Comparison of ENCODE assay signal across 1 cellular context in genomic region chr22:42918500-42918899, GRCh38.
TF ChIP-seq lines count a peak whose summit lies in the region.

No MANE protein-coding gene starts in this region.

TF ChIP-seq in HCT116, 20 proteins besides CTCF, POLR2A, EP300 and RAD21 (continued from another document):
- TF ChIP-seq, protein P1, sequence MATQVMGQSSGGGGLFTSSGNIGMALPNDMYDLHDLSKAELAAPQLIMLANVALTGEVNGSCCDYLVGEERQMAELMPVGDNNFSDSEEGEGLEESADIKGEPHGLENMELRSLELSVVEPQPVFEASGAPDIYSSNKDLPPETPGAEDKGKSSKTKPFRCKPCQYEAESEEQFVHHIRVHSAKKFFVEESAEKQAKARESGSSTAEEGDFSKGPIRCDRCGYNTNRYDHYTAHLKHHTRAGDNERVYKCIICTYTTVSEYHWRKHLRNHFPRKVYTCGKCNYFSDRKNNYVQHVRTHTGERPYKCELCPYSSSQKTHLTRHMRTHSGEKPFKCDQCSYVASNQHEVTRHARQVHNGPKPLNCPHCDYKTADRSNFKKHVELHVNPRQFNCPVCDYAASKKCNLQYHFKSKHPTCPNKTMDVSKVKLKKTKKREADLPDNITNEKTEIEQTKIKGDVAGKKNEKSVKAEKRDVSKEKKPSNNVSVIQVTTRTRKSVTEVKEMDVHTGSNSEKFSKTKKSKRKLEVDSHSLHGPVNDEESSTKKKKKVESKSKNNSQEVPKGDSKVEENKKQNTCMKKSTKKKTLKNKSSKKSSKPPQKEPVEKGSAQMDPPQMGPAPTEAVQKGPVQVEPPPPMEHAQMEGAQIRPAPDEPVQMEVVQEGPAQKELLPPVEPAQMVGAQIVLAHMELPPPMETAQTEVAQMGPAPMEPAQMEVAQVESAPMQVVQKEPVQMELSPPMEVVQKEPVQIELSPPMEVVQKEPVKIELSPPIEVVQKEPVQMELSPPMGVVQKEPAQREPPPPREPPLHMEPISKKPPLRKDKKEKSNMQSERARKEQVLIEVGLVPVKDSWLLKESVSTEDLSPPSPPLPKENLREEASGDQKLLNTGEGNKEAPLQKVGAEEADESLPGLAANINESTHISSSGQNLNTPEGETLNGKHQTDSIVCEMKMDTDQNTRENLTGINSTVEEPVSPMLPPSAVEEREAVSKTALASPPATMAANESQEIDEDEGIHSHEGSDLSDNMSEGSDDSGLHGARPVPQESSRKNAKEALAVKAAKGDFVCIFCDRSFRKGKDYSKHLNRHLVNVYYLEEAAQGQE (IDR thresholded peaks at IDR 0.05; ENCODE audit: low read depth), result no peak
- TF ChIP-seq TCF7L2 (IDR thresholded peaks at IDR 0.05; ENCODE audit: borderline replicate concordance, extremely low read depth, insufficient read depth, insufficient read length) (no peak), EZH2phosphoT487 (IDR thresholded peaks at IDR 0.05; ENCODE audit: borderline replicate concordance) (no peak), ZFX (IDR thresholded peaks at IDR 0.05) (no peak), SP1 (IDR thresholded peaks at IDR 0.05; ENCODE audit: low read depth) (no peak), SRF (IDR thresholded peaks at IDR 0.05; ENCODE audit: low read depth) (no peak), CBX3 (IDR thresholded peaks at IDR 0.05; ENCODE audit: low read depth) (no peak), FOSL1 (IDR thresholded peaks at IDR 0.05; ENCODE audit: low read depth) (no peak), ELF1 (IDR thresholded peaks at IDR 0.05; ENCODE audit: borderline replicate concordance, low read depth) (no peak), MAX (IDR thresholded peaks at IDR 0.05) (no peak)
